Comparison of ENCODE assay signal across 20 cellular contexts in the genomic region with DNA sequence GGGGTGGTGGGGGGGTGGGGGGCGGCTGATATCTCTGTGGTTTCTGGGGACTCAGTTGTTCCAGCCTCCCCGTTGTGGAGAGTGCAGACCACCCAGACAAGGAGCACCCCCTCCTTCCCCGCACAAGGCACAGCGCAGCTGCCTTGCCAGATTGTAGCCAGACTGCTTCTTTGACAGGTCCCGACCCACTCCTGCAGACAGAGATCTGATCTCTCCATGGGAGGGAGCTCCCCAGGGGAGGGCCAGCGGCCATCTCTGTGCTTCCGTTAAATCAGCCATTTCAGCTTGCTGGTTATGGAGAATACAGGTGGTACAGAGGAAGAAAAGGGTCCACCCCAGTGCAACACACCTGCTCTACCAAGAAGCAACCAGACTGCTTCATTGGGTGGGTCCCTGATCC.
DNase-seq lines count a peak whose midpoint lies in the region; ATAC-seq, FAIRE-seq and TF ChIP-seq lines count a peak whose summit lies in the region.
"Had no signal": no experiment of that assay in that cellular context is flagged by ENCODE, and none has a peak within 500 bp of the region (broad histone marks: within the 10 kb centered on the region; RNA-seq: fewer than 3 reads in every experiment).

No MANE protein-coding gene starts in this region.

- POLR2A ChIA-PET in K562 (lab: Yijun Ruan, JAX), result no interaction called here

- CTCF ChIA-PET in K562 (lab: Yijun Ruan, JAX; ENCODE audit: low intra/inter-chr PET ratio), result no interaction called here

- TF ChIP-seq POLR2A in K562 (conservative IDR thresholded peaks at IDR 0.05) (no peak), spleen (IDR thresholded peaks at IDR 0.05) (no peak)

- no peak overlapping the region for H3K27ac ChIP-seq in right atrium auricular region
- peak overlapping the region; percentile 66; the same call in 2 of the 3 replicates for H3K27ac ChIP-seq in K562 (ENCODE audit: extremely low read depth, low read depth, low read length)
- H3K27ac ChIP-seq in spleen, result no peak overlapping the region
- no peak overlapping the region for H3K27ac ChIP-seq in small intestine (ENCODE audit: low read depth in 1 of 2, low read length in 1 of 2)
- H3K27ac ChIP-seq: BLaER1 treated with 17β-estradiol and CSF1 and Interleukin-3, amounts not matched to agents 10 nM and 100 nM had no signal

- no peak for TF ChIP-seq RAD21 in K562 (CRISPR knock-in tag; conservative IDR thresholded peaks at IDR 0.05 in 1 of 2, IDR thresholded peaks at IDR 0.05 in 1 of 2)

- DNase-seq in left cardiac atrium, result no peak
- DNase-seq in right atrium auricular region (ENCODE audit: low spot score), result no peak
- DNase-seq in SK-N-DZ (ENCODE audit: low spot score), result peak; percentile 79
- peak; percentile 17 to 62 (median 38) for DNase-seq in K562 (ENCODE audit: extremely low read depth in 1 of 4, low spot score in 3 of 4)
- peak; percentile 25 for DNase-seq in spleen
- DNase-seq in small intestine, result no peak
- no peak for DNase-seq in Kasumi-1 (lab: John Stamatoyannopoulos, UW)
- DNase-seq: COR-L47, DMS 273 treated with DMSO at 0.1 percent for 48 hours, DND-41, HCEC 1CT, NCI-H1105 treated with DMSO at 0.1 percent for 48 hours, NCI-H187, NCI-H345, NCI-H524 treated with DMSO at 0.1 percent for 48 hours had no signal

- H3K4me2 ChIP-seq in K562 (ENCODE audit: insufficient read depth, low read length), result peak overlapping the region; percentile 66
- H3K4me2 ChIP-seq: BLaER1 treated with 17β-estradiol and CSF1 and Interleukin-3, amounts not matched to agents 10 nM and 100 nM had no signal

- 0% methylated on average over 3 of the region's 7 CpGs for WGBS in K562 (ENCODE audit: insufficient coverage, low coverage, missing lambda C conversion rate)
- 81 to 100% (median 90%) methylated on average over 1 to 7 of the region's 7 CpGs for WGBS in spleen, 5 donors
- 78 to 85% (median 84%) methylated on average over 4 to 7 of the region's 7 CpGs for WGBS in small intestine, 3 donors

- intact Hi-C loops in left cardiac atrium (cut with DNase I), result no loop called here
- intact Hi-C loops in K562 (cut with micrococcal nuclease), result no loop called here
- intact Hi-C loops in spleen (cut with DNase I; ENCODE audit: low total_unique reads), result no loop called here

- no peaks in the 10 kb centered on the region for H4K20me1 ChIP-seq in K562 (replicated peaks; ENCODE audit: control insufficient read depth, insufficient read depth, low read length)

- H3K9me1 ChIP-seq in K562 (ENCODE audit: control insufficient read depth, insufficient read depth, low read length), result no peaks in the 10 kb centered on the region

- no peak for FAIRE-seq in K562 (lab: Jason Lieb, UNC)
- no peak for FAIRE-seq in small intestine (lab: Jason Lieb, UNC)
- FAIRE-seq: A204.1, G401.6 had no signal

- BruUV-seq in K562 (replicated peaks; lab: Mats Ljungman, UMichigan), result no TSS peak

- H3K9ac ChIP-seq in K562 (ENCODE audit: insufficient read depth in 1 of 2, low read depth in 2 of 2, low read length in 2 of 2), result no peak overlapping the region
- H3K9ac ChIP-seq: BLaER1 treated with 17β-estradiol and CSF1 and Interleukin-3, amounts not matched to agents 10 nM and 100 nM had no signal

- H3K27me3 ChIP-seq in right atrium auricular region, result no peaks in the 10 kb centered on the region
- no peaks in the 10 kb centered on the region for H3K27me3 ChIP-seq in K562 (ENCODE audit: control insufficient read depth in 2 of 2, insufficient read depth in 2 of 2, low read length in 2 of 2)
- H3K27me3 ChIP-seq in spleen (replicated peaks in 1 of 7), result no peaks in the 10 kb centered on the region
- no peaks in the 10 kb centered on the region for H3K27me3 ChIP-seq in small intestine (ENCODE audit: control insufficient read depth in 2 of 2, insufficient read depth in 2 of 2, low read length in 2 of 2)

- TF ChIP-seq CTCF in right atrium auricular region (IDR thresholded peaks at IDR 0.05), result no peak
- no peak for TF ChIP-seq CTCF in K562 (IDR thresholded peaks at IDR 0.05 in 2 of 3, conservative IDR thresholded peaks at IDR 0.05 in 1 of 3; ENCODE audit: insufficient read depth in 2 of 3, low read depth in 1 of 3, low read length in 3 of 3)
- TF ChIP-seq CTCF in spleen (IDR thresholded peaks at IDR 0.05 in 8 of 11, conservative IDR thresholded peaks at IDR 0.05 in 3 of 11), result no peak

- no peaks in the 10 kb centered on the region for H3K79me2 ChIP-seq in K562 (ENCODE audit: control insufficient read depth, insufficient read depth, low read length)

- H3K36me3 ChIP-seq in right atrium auricular region (no peaks in the 10 kb centered on the region), K562 (ENCODE audit: control insufficient read depth, insufficient read depth, low read length) (0 out of 3 replicates have a peak, but pooled peaks cover 2% of the 10 kb centered on the region), spleen (peaks cover 0 to 10% (median 0%) of the 10 kb centered on the region in 6 donors), small intestine (ENCODE audit: control insufficient read depth in 2 of 2, insufficient read depth in 2 of 2, low read length in 2 of 2) (no peaks in the 10 kb centered on the region)

- H3K4me3 ChIP-seq in right atrium auricular region, result no peak overlapping the region
- H3K4me3 ChIP-seq in K562, result peak overlapping the region; percentile 13; the same call in 1 of the 2 replicates
- no peak overlapping the region for H3K4me3 ChIP-seq in spleen
- H3K4me3 ChIP-seq in small intestine (ENCODE audit: low read depth in 1 of 2, low read length in 2 of 2), result no peak overlapping the region
- H3K4me3 ChIP-seq: BLaER1 treated with 17β-estradiol and CSF1 and Interleukin-3, amounts not matched to agents 10 nM and 100 nM had no signal

- H3K4me1 ChIP-seq in right atrium auricular region, result no peaks in the 10 kb centered on the region
- H3K4me1 ChIP-seq in K562 (replicated peaks in 1 of 2; ENCODE audit: control insufficient read depth in 2 of 2, insufficient read depth in 2 of 2, low read length in 2 of 2), result no peaks in the 10 kb centered on the region; a peak in 2 of 5 replicates
- H3K4me1 ChIP-seq in spleen, result no peaks in the 10 kb centered on the region
- H3K4me1 ChIP-seq in small intestine (ENCODE audit: control insufficient read depth in 2 of 2, insufficient read depth in 1 of 2, low read depth in 1 of 2, low read length in 1 of 2), result no peaks in the 10 kb centered on the region
- H3K4me1 ChIP-seq: BLaER1 treated with 17β-estradiol and CSF1 and Interleukin-3, amounts not matched to agents 10 nM and 100 nM had no signal

- peak overlapping the region; percentile 66; the same call in 1 of the 2 replicates for H2AFZ ChIP-seq in K562 (ENCODE audit: low read depth, low read length)

- TF ChIP-seq EP300 in K562 (IDR thresholded peaks at IDR 0.05; ENCODE audit: low read length), result no peak

- ATAC-seq in left cardiac atrium, result peak; percentile 30 to 31
- ATAC-seq in K562, result peak; percentile 89
- no peak for ATAC-seq in GM18868 (IDR thresholded peaks at IDR 0.05; ENCODE audit: unreplicated experiment)
- ATAC-seq: Panc1 had no signal

- in situ Hi-C loops in K562 (cut with MboI), result no loop called here

- H3K9me3 ChIP-seq in right atrium auricular region (peaks cover 0 to 13% of the 10 kb centered on the region in 2 donors), K562 (replicated peaks; ENCODE audit: control insufficient read depth, insufficient read depth, low read depth, low read length) (no peaks in the 10 kb centered on the region), spleen (peaks cover 0 to 27% (median 19%) of the 10 kb centered on the region in 8 donors), small intestine (ENCODE audit: control insufficient read depth, low read depth) (no peaks in the 10 kb centered on the region)

TF ChIP-seq in K562, 482 proteins besides CTCF, POLR2A, EP300 and RAD21 (continues in another document):
- no peak for TF ChIP-seq ARID2 (IDR thresholded peaks at IDR 0.05)
- TF ChIP-seq GATA2 (CRISPR knock-in tag; IDR thresholded peaks at IDR 0.05), result peak; percentile 60; the same call in 1 of the 2 replicates
- no peak for TF ChIP-seq SRSF1 (IDR thresholded peaks at IDR 0.05; ENCODE audit: low read depth, low read length)
- TF ChIP-seq, protein P1, sequence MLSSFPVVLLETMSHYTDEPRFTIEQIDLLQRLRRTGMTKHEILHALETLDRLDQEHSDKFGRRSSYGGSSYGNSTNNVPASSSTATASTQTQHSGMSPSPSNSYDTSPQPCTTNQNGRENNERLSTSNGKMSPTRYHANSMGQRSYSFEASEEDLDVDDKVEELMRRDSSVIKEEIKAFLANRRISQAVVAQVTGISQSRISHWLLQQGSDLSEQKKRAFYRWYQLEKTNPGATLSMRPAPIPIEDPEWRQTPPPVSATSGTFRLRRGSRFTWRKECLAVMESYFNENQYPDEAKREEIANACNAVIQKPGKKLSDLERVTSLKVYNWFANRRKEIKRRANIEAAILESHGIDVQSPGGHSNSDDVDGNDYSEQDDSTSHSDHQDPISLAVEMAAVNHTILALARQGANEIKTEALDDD (IDR thresholded peaks at IDR 0.05), result no peak
- TF ChIP-seq HNRNPH1 (optimal IDR thresholded peaks at IDR 0.05; ENCODE audit: low read depth, low read length), result no peak
- TF ChIP-seq, protein P2, sequence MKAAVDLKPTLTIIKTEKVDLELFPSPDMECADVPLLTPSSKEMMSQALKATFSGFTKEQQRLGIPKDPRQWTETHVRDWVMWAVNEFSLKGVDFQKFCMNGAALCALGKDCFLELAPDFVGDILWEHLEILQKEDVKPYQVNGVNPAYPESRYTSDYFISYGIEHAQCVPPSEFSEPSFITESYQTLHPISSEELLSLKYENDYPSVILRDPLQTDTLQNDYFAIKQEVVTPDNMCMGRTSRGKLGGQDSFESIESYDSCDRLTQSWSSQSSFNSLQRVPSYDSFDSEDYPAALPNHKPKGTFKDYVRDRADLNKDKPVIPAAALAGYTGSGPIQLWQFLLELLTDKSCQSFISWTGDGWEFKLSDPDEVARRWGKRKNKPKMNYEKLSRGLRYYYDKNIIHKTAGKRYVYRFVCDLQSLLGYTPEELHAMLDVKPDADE (conservative IDR thresholded peaks at IDR 0.05; ENCODE audit: control insufficient read depth, low read depth, low read length), result no peak
- no peak for TF ChIP-seq FOXJ2 (tag; IDR thresholded peaks at IDR 0.05)
- TF ChIP-seq HDGF (IDR thresholded peaks at IDR 0.05), result no peak
- TF ChIP-seq XRCC5 (IDR thresholded peaks at IDR 0.05; ENCODE audit: low read depth, low read length), result no peak
- no peak for TF ChIP-seq MTA1 (IDR thresholded peaks at IDR 0.05; ENCODE audit: borderline replicate concordance)
- TF ChIP-seq E2F3 (CRISPR knock-in tag; IDR thresholded peaks at IDR 0.05), result no peak
- TF ChIP-seq ASH1L (IDR thresholded peaks at IDR 0.05; ENCODE audit: borderline replicate concordance, low read depth, partially characterized antibody), result no peak
- no peak for TF ChIP-seq CHD4 (IDR thresholded peaks at IDR 0.05; ENCODE audit: insufficient read depth, insufficient replicate concordance, low read depth, low read length, poor library complexity, severe bottlenecking)

Comparison
In these comparisons a context has a peak if more than half of its experiments do, and no peak if none do; other contexts are left out.
1. DNase-seq: peak in SK-N-DZ (single experiment), K562 (4 of 4) and spleen (single experiment); none in left cardiac atrium (single experiment), right atrium auricular region (single experiment), small intestine (single experiment) and Kasumi-1 (0 of 2).